ENCODE assay signal across 7 cellular contexts in the genomic region with DNA sequence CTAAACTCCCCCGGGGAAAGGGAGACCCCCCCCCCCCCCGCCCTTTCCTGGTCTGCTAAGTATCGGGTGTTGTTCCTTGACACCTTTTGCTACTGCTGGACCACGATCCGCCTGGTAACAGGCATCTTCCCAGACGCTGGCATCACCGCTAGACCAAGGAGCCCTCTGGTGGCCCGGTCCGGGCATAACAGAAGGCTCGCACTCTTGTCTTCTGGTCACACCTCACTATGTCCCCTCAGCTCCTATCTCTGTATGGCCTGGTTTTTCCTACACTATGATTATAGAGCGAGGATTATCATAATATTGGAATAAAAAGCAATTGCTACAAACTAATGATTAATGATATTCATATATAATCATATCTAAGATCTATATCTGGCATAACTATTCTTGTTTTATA.
DNase-seq lines count a peak whose midpoint lies in the region; TF ChIP-seq lines count a peak whose summit lies in the region.
"Not testable (repeated sequence)": the region's sequence is repeated elsewhere in the genome, so short reads cannot be mapped to it uniquely, and the experiment has no call there.

No MANE protein-coding gene starts in this region.

- not testable (repeated sequence) for H3K27me3 ChIP-seq in CD4-positive, alpha-beta memory T cell (ENCODE audit: insufficient read depth, low read length); PC-9 (ENCODE audit: insufficient read depth, low read depth); mammary epithelial cell (ENCODE audit: insufficient read depth, low read length); cardiac muscle cell

- H3K9me3 ChIP-seq in CD4-positive, alpha-beta memory T cell (ENCODE audit: control insufficient read depth in 1 of 2, low read length in 2 of 2); PC-9 (ENCODE audit: insufficient read depth, low read depth); mammary epithelial cell (replicated peaks; ENCODE audit: insufficient read depth, low read length); cardiac muscle cell (ENCODE audit: low read depth): not testable (repeated sequence)

- dilution Hi-C loops in mammary epithelial cell (cut with HindIII; ENCODE audit: low sequenced_read_pairs) = not testable (repeated sequence)

- H3K79me2 ChIP-seq in PC-9 (ENCODE audit: low read depth); mammary epithelial cell (ENCODE audit: insufficient read depth, low read length): not testable (repeated sequence)

- not testable (repeated sequence) for H3K9ac ChIP-seq in mammary epithelial cell (ENCODE audit: insufficient read depth, low read length)

- not testable (repeated sequence) for H3K36me3 Mint-ChIP-seq in CD4-positive, alpha-beta memory T cell; activated CD4-positive, alpha-beta T cell treated with anti-CD3 and anti-CD28 coated beads, Interleukin-2, amount 10 ng/mL, durations not matched to agents 7 days and 5 days (ENCODE audit: low read depth); osteocyte (ENCODE audit: unreplicated experiment)

- not testable (repeated sequence) for H3K4me2 ChIP-seq in PC-9; mammary epithelial cell (ENCODE audit: insufficient read depth, low read depth, low read length)

- in situ Hi-C loops in mammary epithelial cell (cut with MboI; ENCODE audit: low sequenced_read_pairs in 2 of 2) = not testable (repeated sequence)

- H3K4me3 ChIP-seq in CD4-positive, alpha-beta memory T cell (ENCODE audit: low read length in 2 of 2); PC-9; mammary epithelial cell (replicated peaks in 1 of 3; ENCODE audit: insufficient read depth in 1 of 3, low read depth in 2 of 3, low read length in 3 of 3); cardiac muscle cell: not testable (repeated sequence)

- not testable (repeated sequence) for BruUV-seq in PC-9 (replicated peaks; lab: Mats Ljungman, UMichigan); mammary epithelial cell (replicated peaks; lab: Mats Ljungman, UMichigan)

- 6% methylated on average over 10 of the region's 11 CpGs for WGBS in mammary epithelial cell (ENCODE audit: low coverage, missing lambda C conversion rate)

- not testable (repeated sequence) for H2AFZ ChIP-seq in PC-9; mammary epithelial cell (ENCODE audit: low read depth, low read length)

- H4K20me1 ChIP-seq in PC-9 (ENCODE audit: insufficient read depth); mammary epithelial cell (ENCODE audit: insufficient read depth, low read length): not testable (repeated sequence)

- intact Hi-C loops in CD4-positive, alpha-beta memory T cell (cut with micrococcal nuclease) = loop anchor here (1.0 kb wide), 1 partner anchor 33 kb away; no protein-coding TSS in a partner anchor
- intact Hi-C loops in PC-9 (cut with micrococcal nuclease; ENCODE audit: unreplicated experiment); mammary epithelial cell (cut with micrococcal nuclease): not testable (repeated sequence)

- not testable (repeated sequence) for H3K9me3 Mint-ChIP-seq in CD4-positive, alpha-beta memory T cell; activated CD4-positive, alpha-beta T cell treated with anti-CD3 and anti-CD28 coated beads, Interleukin-2, amount 10 ng/mL, durations not matched to agents 7 days and 5 days; osteocyte (ENCODE audit: unreplicated experiment)

- POLR2A ChIA-PET in CD4-positive, alpha-beta memory T cell (lab: Charles Lee; ENCODE audit: partially characterized antibody); PC-9 (lab: Charles Lee; ENCODE audit: unreplicated experiment); activated CD4-positive, alpha-beta T cell treated with anti-CD3 and anti-CD28 coated beads, Interleukin-2, amount 10 ng/mL, durations not matched to agents 7 days and 5 days (lab: Charles Lee): not testable (repeated sequence)

- CTCF ChIA-PET in CD4-positive, alpha-beta memory T cell (lab: Charles Lee; ENCODE audit: partially characterized antibody) = interaction anchor here (1.8 kb wide), 1 partner anchor 33 kb away, joined by 11 read pairs; no protein-coding TSS in a partner anchor
- CTCF ChIA-PET in PC-9 (lab: Charles Lee) = interaction anchor here (0.9 kb wide), 1 partner anchor 33 kb away, joined by 3 read pairs; no protein-coding TSS in a partner anchor
- CTCF ChIA-PET in activated CD4-positive, alpha-beta T cell treated with anti-CD3 and anti-CD28 coated beads, Interleukin-2, amount 10 ng/mL, durations not matched to agents 7 days and 5 days (lab: Charles Lee); mammary epithelial cell (lab: Charles Lee; ENCODE audit: low non-redundant PET): not testable (repeated sequence)

- not testable (repeated sequence) for H3K4me1 Mint-ChIP-seq in CD4-positive, alpha-beta memory T cell; activated CD4-positive, alpha-beta T cell treated with anti-CD3 and anti-CD28 coated beads, Interleukin-2, amount 10 ng/mL, durations not matched to agents 7 days and 5 days; osteocyte (ENCODE audit: unreplicated experiment)

- peak overlapping the region in 1 of 8 donors; percentile 72 for H3K4me3 Mint-ChIP-seq in CD4-positive, alpha-beta memory T cell
- H3K4me3 Mint-ChIP-seq in activated CD4-positive, alpha-beta T cell treated with anti-CD3 and anti-CD28 coated beads, Interleukin-2, amount 10 ng/mL, durations not matched to agents 7 days and 5 days; osteocyte (ENCODE audit: unreplicated experiment): not testable (repeated sequence)

- not testable (repeated sequence) for H3K27ac Mint-ChIP-seq in CD4-positive, alpha-beta memory T cell; activated CD4-positive, alpha-beta T cell treated with anti-CD3 and anti-CD28 coated beads, Interleukin-2, amount 10 ng/mL, durations not matched to agents 7 days and 5 days; osteocyte (ENCODE audit: unreplicated experiment)

- not testable (repeated sequence) for H3K36me3 ChIP-seq in CD4-positive, alpha-beta memory T cell (ENCODE audit: insufficient read depth, low read length); PC-9 (ENCODE audit: low read depth); mammary epithelial cell (ENCODE audit: insufficient read depth, low read length); cardiac muscle cell

- peak in 4 of 5 donors; percentile 8 to 24 (median 10) for DNase-seq in CD4-positive, alpha-beta memory T cell
- peak; percentile 0 for DNase-seq in HCEC 1CT
- not testable (repeated sequence) for DNase-seq in PC-9; mammary epithelial cell; cardiac muscle cell (ENCODE audit: low read depth in 1 of 2, low spot score in 1 of 2); osteocyte (ENCODE audit: extremely low spot score, unreplicated experiment)
- peak; percentile 15 for DNase-seq in activated CD4-positive, alpha-beta T cell treated with anti-CD3 and anti-CD28 coated beads, Interleukin-2, amount 10 ng/mL, durations not matched to agents 7 days and 5 days

- peak; percentile 61 for TF ChIP-seq CTCF in PC-9 (conservative IDR thresholded peaks at IDR 0.05)
- peak; percentile 12 to 37 for TF ChIP-seq CTCF in mammary epithelial cell (conservative IDR thresholded peaks at IDR 0.05 in 1 of 2, IDR thresholded peaks at IDR 0.05 in 1 of 2; ENCODE audit: extremely low read depth in 1 of 2, insufficient read depth in 1 of 2, low read depth in 1 of 2, low read length in 2 of 2)
- peak; percentile 38 for TF ChIP-seq CTCF in cardiac muscle cell (IDR thresholded peaks at IDR 0.05; ENCODE audit: low read depth, low read length)
- peak; percentile 33 for TF ChIP-seq CTCF in osteocyte (IDR thresholded peaks at IDR 0.05)

- not testable (repeated sequence) for H3F3A ChIP-seq in PC-9 (ENCODE audit: insufficient read depth, low read depth)

- H3K4me1 ChIP-seq in CD4-positive, alpha-beta memory T cell (ENCODE audit: insufficient read depth, low read length); PC-9 (replicated peaks; ENCODE audit: insufficient read depth); mammary epithelial cell (ENCODE audit: insufficient read depth, low read length); cardiac muscle cell (ENCODE audit: low read depth): not testable (repeated sequence)

- not testable (repeated sequence) for H3K9me2 ChIP-seq in PC-9 (ENCODE audit: insufficient read depth)

- not testable (repeated sequence) for H3K27me3 Mint-ChIP-seq in CD4-positive, alpha-beta memory T cell; activated CD4-positive, alpha-beta T cell treated with anti-CD3 and anti-CD28 coated beads, Interleukin-2, amount 10 ng/mL, durations not matched to agents 7 days and 5 days; osteocyte (ENCODE audit: unreplicated experiment)

- not testable (repeated sequence) for H3K27ac ChIP-seq in CD4-positive, alpha-beta memory T cell (ENCODE audit: low read depth, low read length); PC-9; mammary epithelial cell (ENCODE audit: insufficient read depth, low read depth, low read length); cardiac muscle cell
